ENCODE assay signal across 15 cellular contexts in the genomic region with DNA sequence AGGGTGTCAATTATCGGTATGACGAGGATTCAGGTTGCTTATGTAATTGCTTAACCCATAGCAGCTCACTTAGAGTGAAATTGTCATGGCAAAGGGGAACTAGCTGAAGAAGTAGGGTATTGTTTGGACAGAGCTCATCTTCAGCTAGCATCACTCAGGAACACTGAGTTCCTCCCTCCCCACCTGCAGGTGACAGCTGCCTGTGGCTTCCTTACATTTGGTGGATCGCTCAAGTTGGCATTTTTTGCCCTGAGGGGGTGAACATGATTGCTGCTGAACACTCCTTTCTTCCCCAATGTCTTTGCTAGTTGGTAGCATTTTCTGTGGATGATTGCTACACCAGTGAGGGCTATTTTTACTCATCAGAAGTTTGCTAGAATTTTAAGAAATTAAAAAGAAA.
DNase-seq lines count a peak whose midpoint lies in the region; ATAC-seq lines count a peak whose summit lies in the region.
"Had no signal": no experiment of that assay in that cellular context is flagged by ENCODE, and none has a peak within 500 bp of the region (broad histone marks: within the 10 kb centered on the region; RNA-seq: fewer than 3 reads in every experiment).

No MANE protein-coding gene starts in this region.

- H3K36me3 ChIP-seq in BLaER1, result no peaks in the 10 kb centered on the region

- H3K27ac ChIP-seq in BLaER1 (no peak overlapping the region), caudate nucleus (ENCODE audit: low read depth, low read length) (peak overlapping the region; percentile 73), right cardiac atrium (ENCODE audit: low read length) (no peak overlapping the region)
- H3K27ac ChIP-seq: C4-2B, HL-60 had no signal

- 85% methylated on average over 3 of the region's 3 CpGs for WGBS in right cardiac atrium

- H3K4me2 ChIP-seq in BLaER1, result peak overlapping the region; percentile 20; the same call in 1 of the 2 replicates

- H3K4me3 ChIP-seq in BLaER1 (no peak overlapping the region), right cardiac atrium (ENCODE audit: low read length) (no peak overlapping the region)
- H3K4me3 ChIP-seq in Jurkat, Clone E6-1 (ENCODE audit: low read length), result no peak overlapping the region

- H3K27me3 ChIP-seq in BLaER1 (no peaks in the 10 kb centered on the region), right cardiac atrium (ENCODE audit: control insufficient read depth, insufficient read depth) (no peaks in the 10 kb centered on the region)

- DNase-seq in Jurkat, Clone E6-1 (ENCODE audit: low read depth, low spot score), result peak; percentile 14
- peak; percentile 58 for DNase-seq in NCI-H69 (lab: John Stamatoyannopoulos, UW)
- peak in 35 of 61 donors; percentile 3 to 87 (median 31) for DNase-seq in caudate nucleus (lab: John Stamatoyannopoulos, UW)
- no peak for DNase-seq in right cardiac atrium
- no peak for DNase-seq in cerebellar nuclear complex (lab: John Stamatoyannopoulos, UW)
- DNase-seq in activated CD8-positive, alpha-beta memory T cell treated with anti-CD3 and anti-CD28 coated beads for 24 hours, result no peak
- DNase-seq: CD4-positive, alpha-beta memory T cell; DMS79; EL; HCEC 1CT; HFFc6 had no signal

- no peaks in the 10 kb centered on the region for H4K20me1 ChIP-seq in BLaER1

- ATAC-seq in right cardiac atrium (no peak), GM21576 (IDR thresholded peaks at IDR 0.05; ENCODE audit: unreplicated experiment) (no peak)

- intact Hi-C loops in right cardiac atrium (cut with DNase I), result no loop called here

- no peak overlapping the region for H3K9ac ChIP-seq in BLaER1

- H3K4me1 ChIP-seq in BLaER1 (peaks cover 8% of the 10 kb centered on the region; the same call in 1 of the 2 replicates), right cardiac atrium (ENCODE audit: control insufficient read depth, insufficient read depth, low read length) (no peaks in the 10 kb centered on the region)

- H3K9me3 ChIP-seq in BLaER1 (peaks cover 22% of the 10 kb centered on the region), right cardiac atrium (ENCODE audit: control insufficient read depth, low read length) (no peaks in the 10 kb centered on the region)

Comparison
In these comparisons a context has a peak if more than half of its experiments do, and no peak if none do; other contexts are left out.
1. DNase-seq: peak in Jurkat, Clone E6-1 (single experiment), NCI-H69 (single experiment) and caudate nucleus (35 of 61); none in right cardiac atrium (0 of 3), cerebellar nuclear complex (0 of 2) and activated CD8-positive, alpha-beta memory T cell treated with anti-CD3 and anti-CD28 coated beads for 24 hours (single experiment).